Comparison of ENCODE assay signal across 15 cellular contexts in genomic region chr16:55773859-55774549, GRCh38. TPM values are rescaled to one million over a fixed set of nuclear protein-coding genes. Genes with fewer than 3 reads are reported as not detected.
DNase-seq lines count a peak whose midpoint lies in the region; ATAC-seq, FAIRE-seq and TF ChIP-seq lines count a peak whose summit lies in the region.
"Had no signal": no experiment of that assay in that cellular context is flagged by ENCODE, and none has a peak within 500 bp of the region (broad histone marks: within the 10 kb centered on the region; RNA-seq: fewer than 3 reads in every experiment).

No MANE protein-coding gene starts in this region.

- H3K36me3 Mint-ChIP-seq in activated naive CD4-positive, alpha-beta T cell treated with anti-CD3 and anti-CD28 coated beads, Interleukin-2, amount 50 U/mL, for 72 hours, result no peaks in the 10 kb centered on the region

- DNase-seq in A549 (ENCODE audit: low read depth in 1 of 2, low spot score in 1 of 2) (peak in 1 of 2 experiments; percentile 38), HCT116 (ENCODE audit: low read depth, low spot score) (no peak), K562 (ENCODE audit: extremely low read depth in 1 of 4, low spot score in 3 of 4) (no peak), keratinocyte (ENCODE audit: low read depth, low spot score) (peak; percentile 48), GM10248 (ENCODE audit: extremely low spot score) (no peak), NCI-H1930 (lab: John Stamatoyannopoulos, UW) (no peak)
- no peak for DNase-seq in activated CD4-positive, alpha-beta T cell treated with anti-CD3 and anti-CD28 coated beads, Interleukin-2, amount 50 U/mL, for 48 hours
- DNase-seq in activated naive CD4-positive, alpha-beta T cell treated with anti-CD3 and anti-CD28 coated beads, Interleukin-2, amount 50 U/mL, for 72 hours (ENCODE audit: low spot score in 2 of 2), result no peak
- DNase-seq: AML-193, H9, NCI-H1436, NCI-H2081 treated with DMSO at 0.1 percent for 48 hours, NCI-H510A, NCI-H774, PC-9 had no signal

- H3K9me1 ChIP-seq in K562 (ENCODE audit: control insufficient read depth, insufficient read depth, low read length), result no peaks in the 10 kb centered on the region
- no peaks in the 10 kb centered on the region for H3K9me1 ChIP-seq in keratinocyte (ENCODE audit: control insufficient read depth, extremely low read depth, insufficient read depth, low read length)

- FAIRE-seq in A549 (lab: Jason Lieb, UNC), result no peak
- FAIRE-seq in K562 (lab: Jason Lieb, UNC), result no peak
- peak; percentile 86 for FAIRE-seq in keratinocyte (lab: Jason Lieb, UNC)

- H3K9me2 ChIP-seq in HCT116 (ENCODE audit: insufficient read depth), result no peaks in the 10 kb centered on the region

- no peaks in the 10 kb centered on the region for H3K9me3 ChIP-seq in A549
- H3K9me3 ChIP-seq in HCT116 (ENCODE audit: control insufficient read depth in 1 of 2, insufficient read depth in 1 of 2, low read depth in 1 of 2, low read length in 2 of 2), result no peaks in the 10 kb centered on the region
- no peaks in the 10 kb centered on the region for H3K9me3 ChIP-seq in K562 (replicated peaks; ENCODE audit: control insufficient read depth, insufficient read depth, low read depth, low read length)
- no peaks in the 10 kb centered on the region for H3K9me3 ChIP-seq in keratinocyte (ENCODE audit: control insufficient read depth, low read depth, low read length)

- H3K27ac Mint-ChIP-seq in activated naive CD4-positive, alpha-beta T cell treated with anti-CD3 and anti-CD28 coated beads, Interleukin-2, amount 50 U/mL, for 72 hours, result no peak overlapping the region

- TF ChIP-seq RAD21 in A549 (conservative IDR thresholded peaks at IDR 0.05 in 1 of 2, IDR thresholded peaks at IDR 0.05 in 1 of 2) (no peak), HCT116 (IDR thresholded peaks at IDR 0.05; ENCODE audit: low read depth) (no peak), K562 (CRISPR knock-in tag; conservative IDR thresholded peaks at IDR 0.05 in 1 of 2, IDR thresholded peaks at IDR 0.05 in 1 of 2) (no peak)

- H3K9ac ChIP-seq in HCT116 (ENCODE audit: low read length), result no peak overlapping the region
- no peak overlapping the region for H3K9ac ChIP-seq in K562 (ENCODE audit: insufficient read depth in 1 of 2, low read depth in 2 of 2, low read length in 2 of 2)
- H3K9ac ChIP-seq in keratinocyte (ENCODE audit: control insufficient read depth, extremely low read depth, insufficient read depth, low read length), result no peak overlapping the region

- H3K27ac ChIP-seq in A549 (no peak overlapping the region), HCT116 (ENCODE audit: low read depth, low read length) (no peak overlapping the region), K562 (ENCODE audit: extremely low read depth, low read depth, low read length) (no peak overlapping the region), keratinocyte (ENCODE audit: control insufficient read depth, insufficient read depth, low read length) (peak overlapping the region; percentile 15)
- H3K27ac ChIP-seq: PC-9 had no signal

- in situ Hi-C loops in K562 (cut with MboI), result no loop called here

- intact Hi-C loops in HCT116 (cut with micrococcal nuclease), result no loop called here
- intact Hi-C loops in K562 (cut with micrococcal nuclease), result no loop called here

- no peaks in the 10 kb centered on the region for H3K4me1 ChIP-seq in A549
- peaks cover 0 to 6% of the 10 kb centered on the region in 2 experiments; a peak in 1 of 4 replicates for H3K4me1 ChIP-seq in HCT116 (ENCODE audit: control insufficient read depth in 1 of 2, insufficient read depth in 2 of 2, low read length in 2 of 2)
- no peaks in the 10 kb centered on the region for H3K4me1 ChIP-seq in K562 (replicated peaks in 1 of 2; ENCODE audit: control insufficient read depth in 2 of 2, insufficient read depth in 2 of 2, low read length in 2 of 2)
- peaks cover 9% of the 10 kb centered on the region for H3K4me1 ChIP-seq in keratinocyte (ENCODE audit: control insufficient read depth, extremely low read depth, insufficient read depth, low read length)

- RAD21 ChIA-PET in HCT116 (lab: Charles Lee; ENCODE audit: low non-redundant PET in 1 of 2, low total read pairs in 2 of 2, uncharacterized antibody in 2 of 2, unreplicated experiment in 2 of 2), result no interaction called here

- H3K36me3 ChIP-seq in HCT116 (ENCODE audit: control insufficient read depth in 1 of 2, insufficient read depth in 2 of 2, low read length in 2 of 2), result no peaks in the 10 kb centered on the region
- H3K36me3 ChIP-seq in K562 (ENCODE audit: control insufficient read depth, insufficient read depth, low read length), result no peaks in the 10 kb centered on the region
- H3K36me3 ChIP-seq in keratinocyte (ENCODE audit: control insufficient read depth in 2 of 2, extremely low read depth in 1 of 2, insufficient read depth in 2 of 2, low read length in 2 of 2), result no peaks in the 10 kb centered on the region

- ATAC-seq in A549 (peak; percentile 45 to 70; a peak in 4 of 6 replicates), HCT116 (peak; percentile 27; the same call in 1 of the 2 replicates), K562 (no peak)
- no peak for ATAC-seq in activated naive CD4-positive, alpha-beta T cell treated with anti-CD3 and anti-CD28 coated beads, Interleukin-2, amount 50 U/mL, for 72 hours

- H3K27me3 ChIP-seq in HCT116 (ENCODE audit: insufficient read depth, low read length) (peaks cover 10% of the 10 kb centered on the region; the same call in 1 of the 2 replicates), K562 (ENCODE audit: control insufficient read depth in 2 of 2, insufficient read depth in 2 of 2, low read length in 2 of 2) (peaks cover 2 to 4% of the 10 kb centered on the region in 2 experiments; a peak in 2 of 5 replicates), keratinocyte (ENCODE audit: control insufficient read depth, extremely low read depth, insufficient read depth, low read length) (no peaks in the 10 kb centered on the region)

- H3K9me3 Mint-ChIP-seq in activated naive CD4-positive, alpha-beta T cell treated with anti-CD3 and anti-CD28 coated beads, Interleukin-2, amount 50 U/mL, for 72 hours, result peaks cover 3 to 10% of the 10 kb centered on the region in 2 donors
- H3K9me3 Mint-ChIP-seq: H9 had no signal

- no peak overlapping the region for H3K4me3 ChIP-seq in A549
- H3K4me3 ChIP-seq in HCT116 (replicated peaks in 1 of 2; ENCODE audit: low read depth in 1 of 2, low read length in 2 of 2), result no peak overlapping the region
- H3K4me3 ChIP-seq in K562, result no peak overlapping the region
- H3K4me3 ChIP-seq in keratinocyte (ENCODE audit: control insufficient read depth in 2 of 3, extremely low read depth in 1 of 3, insufficient read depth in 2 of 3, low read depth in 1 of 3, low read length in 3 of 3), result peak overlapping the region in 1 of 3 experiments; percentile 1
- H3K4me3 ChIP-seq: PC-9 had no signal

- CTCF ChIA-PET in A549 (lab: Yijun Ruan, JAX), result no interaction called here
- CTCF ChIA-PET in HCT116 (lab: Charles Lee), result no interaction called here
- CTCF ChIA-PET in K562 (lab: Yijun Ruan, JAX; ENCODE audit: low intra/inter-chr PET ratio), result no interaction called here
- CTCF ChIA-PET in GM10248 (lab: Yijun Ruan, JAX), result no interaction called here

- POLR2A ChIA-PET in A549 (lab: Yijun Ruan, JAX), result no interaction called here
- POLR2A ChIA-PET in HCT116 (lab: Charles Lee), result no interaction called here
- POLR2A ChIA-PET in K562 (lab: Yijun Ruan, JAX), result no interaction called here
- POLR2A ChIA-PET in GM10248 (lab: Yijun Ruan, JAX), result no interaction called here

- H3K4me2 ChIP-seq in A549 (no peak overlapping the region), HCT116 (ENCODE audit: low read length) (no peak overlapping the region), K562 (ENCODE audit: insufficient read depth, low read length) (no peak overlapping the region), keratinocyte (ENCODE audit: control insufficient read depth, extremely low read depth, insufficient read depth, low read depth, low read length) (peak overlapping the region; percentile 41)
- H3K4me2 ChIP-seq: PC-9 had no signal

- dilution Hi-C loops in keratinocyte (cut with MboI; ENCODE audit: extremely low pct_ligation_motif_present, low sequenced_read_pairs), result no loop called here

- TF ChIP-seq EP300 in A549 (IDR thresholded peaks at IDR 0.05) (no peak), K562 (IDR thresholded peaks at IDR 0.05; ENCODE audit: low read length) (no peak)

- WGBS in A549 (ENCODE audit: missing lambda C conversion rate), result 52% methylated on average over 14 of the region's 14 CpGs
- 1% methylated on average over 14 of the region's 14 CpGs for WGBS in K562 (ENCODE audit: insufficient coverage, low coverage, missing lambda C conversion rate)

- H2AFZ ChIP-seq in HCT116 (ENCODE audit: low read depth, low read length, poor library complexity, severe bottlenecking) (no peak overlapping the region), K562 (ENCODE audit: low read depth, low read length) (no peak overlapping the region), keratinocyte (ENCODE audit: control insufficient read depth, low read length) (peak overlapping the region; percentile 62)
- H2AFZ ChIP-seq: PC-9 had no signal

- H4K20me1 ChIP-seq in HCT116 (ENCODE audit: insufficient read depth) (no peaks in the 10 kb centered on the region), K562 (replicated peaks; ENCODE audit: control insufficient read depth, insufficient read depth, low read length) (no peaks in the 10 kb centered on the region), keratinocyte (ENCODE audit: control insufficient read depth, extremely low read depth, insufficient read depth, low read length) (no peaks in the 10 kb centered on the region)

- TF ChIP-seq CTCF in A549 (IDR thresholded peaks at IDR 0.05) (no peak), HCT116 (IDR thresholded peaks at IDR 0.05 in 2 of 3, conservative IDR thresholded peaks at IDR 0.05 in 1 of 3; ENCODE audit: borderline replicate concordance in 1 of 3, insufficient read depth in 1 of 3, low read depth in 2 of 3, low read length in 2 of 3) (no peak), K562 (IDR thresholded peaks at IDR 0.05 in 2 of 3, conservative IDR thresholded peaks at IDR 0.05 in 1 of 3; ENCODE audit: insufficient read depth in 2 of 3, low read depth in 1 of 3, low read length in 3 of 3) (no peak), keratinocyte (optimal IDR thresholded peaks at IDR 0.05 in 1 of 3, IDR thresholded peaks at IDR 0.05 in 1 of 3, conservative IDR thresholded peaks at IDR 0.05 in 1 of 3; ENCODE audit: extremely low read depth in 1 of 3, insufficient read depth in 2 of 3, low read length in 3 of 3) (no peak), GM10248 (IDR thresholded peaks at IDR 0.05; ENCODE audit: control extremely low read depth, extremely low read depth, low read depth, missing control alignments) (no peak)

- no TSS peak for BruUV-seq in HCT116 (replicated peaks; lab: Mats Ljungman, UMichigan)
- no TSS peak for BruUV-seq in K562 (replicated peaks; lab: Mats Ljungman, UMichigan)

- H3K79me2 ChIP-seq in HCT116 (ENCODE audit: insufficient read depth, low read length), result no peaks in the 10 kb centered on the region
- no peaks in the 10 kb centered on the region for H3K79me2 ChIP-seq in K562 (ENCODE audit: control insufficient read depth, insufficient read depth, low read length)
- no peaks in the 10 kb centered on the region for H3K79me2 ChIP-seq in keratinocyte (ENCODE audit: control insufficient read depth, insufficient read depth, low read length)

- TF ChIP-seq POLR2A in A549 (IDR thresholded peaks at IDR 0.05; ENCODE audit: low read length), result no peak
- no peak for TF ChIP-seq POLR2A in HCT116 (IDR thresholded peaks at IDR 0.05; ENCODE audit: borderline replicate concordance, extremely low read depth, insufficient read depth, insufficient read length)
- no peak for TF ChIP-seq POLR2A in K562 (conservative IDR thresholded peaks at IDR 0.05)

RNA-seq across cellular contexts. Expression of gene CES1, which starts 58.9 kb away (rescaled TPM):
- 84.1 and 94.9 TPM in 2 replicates for polyA plus RNA-seq in A549 (2011; rRNA removed)
- polyA plus RNA-seq in A549 (2012; cell fraction: cytosol; rRNA removed), result 34.1 and 39.9 TPM in 2 replicates
- polyA plus RNA-seq in A549 (2012; cell fraction: nucleus; rRNA removed), result 36.5 and 37.8 TPM in 2 replicates
- polyA plus RNA-seq in A549 (2017; fragmentation: RNase III; extraction: RNeasy Plus Mini Kit Qiagen cat#74134 plus additional on column Dnase treatment), result 17.9 to 18.5 TPM (median 18.1 TPM) in 3 replicates
- polyA minus RNA-seq in A549 (2011; rRNA and poly(A)+ RNA removed), result 37.0 and 40.2 TPM in 2 replicates
- total RNA-seq in HCT116 (2021; ENCODE audit: unreplicated experiment), result 1.8 TPM
- polyA plus RNA-seq in HCT116 (2012), result 0.14 TPM in 1 of 2 replicates, not detected in the other
- total RNA-seq in K562 (2011; cell fraction: chromatin; rRNA removed; ENCODE audit: low replicate concordance), result 0.23 and 0.69 TPM in 2 replicates
- not detected in 2 replicates for total RNA-seq in K562 (2011; cell fraction: nucleolus; rRNA removed)
- not detected in 2 replicates for total RNA-seq in K562 (2011; cell fraction: nucleoplasm; rRNA removed)
- not detected in 2 replicates for total RNA-seq in K562 (2014; rRNA removed)
- total RNA-seq in K562 (2014; rRNA removed; fragmentation: Illumina TruSeq; extraction: Trizol), result not detected in 2 replicates
- 0.22 TPM in 1 of 2 replicates, not detected in the other for total RNA-seq in K562 (2015; rRNA removed; fragmentation: Illumina TruSeq; extraction: Trizol)
- total RNA-seq in K562 (2021), result 0.87 and 1.2 TPM in 2 replicates
- polyA plus RNA-seq in K562 (2011; rRNA removed), result 0.14 TPM in 1 of 2 replicates, not detected in the other
- polyA plus RNA-seq in K562 (2011; cell fraction: cytosol; rRNA removed), result 0.31 TPM in 1 of 2 replicates, not detected in the other
- polyA plus RNA-seq in K562 (2011; cell fraction: nucleus; rRNA removed), result 1.3 TPM in 1 of 2 replicates, not detected in the other
- 0.09 and 0.51 TPM in 2 replicates for polyA plus RNA-seq in K562 (2012)
- polyA plus RNA-seq in K562 (2014; fragmentation: Illumina TruSeq; extraction: Trizol), result not detected in 2 replicates
- under 1 TPM; 0.10 to 0.13 TPM for polyA plus RNA-seq in K562 (2014; fragmentation: Nextera tagmentation; extraction: Ambion mirVana)
- 0.19 TPM in 1 of 2 replicates, not detected in the other for polyA plus RNA-seq in K562 (2014; rRNA removed)
- polyA minus RNA-seq in K562 (2011; rRNA and poly(A)+ RNA removed), result not detected in 2 replicates
- polyA minus RNA-seq in K562 (2011; cell fraction: cytosol; rRNA and poly(A)+ RNA removed), result not detected in 2 replicates
- not detected in 2 replicates for polyA minus RNA-seq in K562 (2011; cell fraction: nucleus; rRNA and poly(A)+ RNA removed)
- polyA plus RNA-seq in keratinocyte, result 0.10 to 0.17 TPM (median 0.11 TPM) in 3 replicates
- 0.62 TPM for polyA plus RNA-seq in keratinocyte (2011; ENCODE audit: low read depth)
- not detected in 2 replicates for polyA plus RNA-seq in keratinocyte (2011; cell fraction: cytosol; rRNA removed)
- 0.05 TPM in 1 of 2 replicates, not detected in the other for polyA plus RNA-seq in keratinocyte (2011; cell fraction: nucleus; rRNA removed)
- polyA plus RNA-seq in keratinocyte (2012; ENCODE audit: low replicate concordance), result 0.19 and 0.48 TPM in 2 replicates
- polyA minus RNA-seq in keratinocyte, result not detected in 3 replicates
- polyA minus RNA-seq in keratinocyte (2011; cell fraction: cytosol; rRNA and poly(A)+ RNA removed), result not detected
- polyA minus RNA-seq in keratinocyte (2011; cell fraction: nucleus; rRNA and poly(A)+ RNA removed), result not detected in 2 replicates
- total RNA-seq in activated naive CD4-positive, alpha-beta T cell treated with anti-CD3 and anti-CD28 coated beads, Interleukin-2, amount 50 U/mL, for 72 hours, result not detected
- total RNA-seq: H9 had no signal

Comparison
In these comparisons a context has a peak if more than half of its experiments do, and no peak if none do; other contexts are left out.
1. ATAC-seq: peak in A549 (2 of 2) and HCT116 (single experiment); none in K562 (single experiment) and activated naive CD4-positive, alpha-beta T cell treated with anti-CD3 and anti-CD28 coated beads, Interleukin-2, amount 50 U/mL, for 72 hours (0 of 2).